Comparison of ENCODE assay signal across 9 cellular contexts in the genomic region with DNA sequence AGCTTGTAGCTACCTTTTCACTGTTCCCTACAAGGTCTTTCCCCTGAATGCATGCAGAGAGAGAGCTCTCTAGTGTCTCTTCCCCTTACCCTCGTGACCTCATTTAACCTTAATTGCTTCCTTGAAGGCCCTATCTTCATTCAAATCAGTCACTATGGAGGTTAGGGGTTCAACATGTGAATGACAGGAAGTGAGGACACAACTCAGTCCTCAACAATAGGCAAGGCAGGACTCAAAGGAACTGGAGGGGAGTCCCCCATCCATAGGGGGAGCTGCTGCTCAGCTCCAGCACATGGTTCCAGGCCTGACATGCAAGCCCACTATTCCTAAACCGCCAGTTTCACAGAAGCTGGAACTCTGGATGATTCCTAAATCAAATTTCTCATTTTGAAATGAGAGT. TPM values are rescaled to one million over a fixed set of nuclear protein-coding genes. Genes with fewer than 3 reads are reported as not detected.
DNase-seq lines count a peak whose midpoint lies in the region; ATAC-seq and TF ChIP-seq lines count a peak whose summit lies in the region.
"Had no signal": no experiment of that assay in that cellular context is flagged by ENCODE, and none has a peak within 500 bp of the region (broad histone marks: within the 10 kb centered on the region; RNA-seq: fewer than 3 reads in every experiment).

No MANE protein-coding gene starts in this region.

- H3K9me3 ChIP-seq in MG63, result no peaks in the 10 kb centered on the region
- H3K9me3 ChIP-seq in aorta (ENCODE audit: control insufficient read depth, low read length), result no peaks in the 10 kb centered on the region
- no peaks in the 10 kb centered on the region for H3K9me3 ChIP-seq in suprapubic skin

- intact Hi-C loops in aorta (cut with DNase I), result loop anchor here (5.0 to 10.0 kb wide), 4 partner anchors 35 to 380 kb away; partner anchors contain the start of gene GYG1 (in 2 of the 2)

- TF ChIP-seq POLR2A in suprapubic skin (IDR thresholded peaks at IDR 0.05), result no peak

- H3K4me3 ChIP-seq in MG63 (no peak overlapping the region), coronary artery (no peak overlapping the region), aorta (ENCODE audit: low read length in 2 of 2) (no peak overlapping the region), suprapubic skin (no peak overlapping the region)

- TF ChIP-seq EP300 in suprapubic skin (IDR thresholded peaks at IDR 0.05), result no peak

- H3K4me1 ChIP-seq in aorta (ENCODE audit: control insufficient read depth in 1 of 2, insufficient read depth in 2 of 2, low read length in 2 of 2), result peaks cover 0 to 6% of the 10 kb centered on the region in 2 donors
- peaks cover 6% of the 10 kb centered on the region for H3K4me1 ChIP-seq in suprapubic skin

- DNase-seq in AML-193 (lab: John Stamatoyannopoulos, UW) (peak; percentile 80 to 81), MG63 (peak; percentile 20), coronary artery (ENCODE audit: low spot score) (no peak), aorta (no peak), suprapubic skin (ENCODE audit: low spot score in 2 of 2) (no peak)

- WGBS in aorta, 2 donors, result 90% methylated on average over 2 of the region's 2 CpGs
- WGBS in suprapubic skin, result 86% methylated on average over 2 of the region's 2 CpGs

- peak overlapping the region; percentile 94 to 97 for H3K27ac ChIP-seq in coronary artery
- peak overlapping the region; percentile 100 for H3K27ac ChIP-seq in aorta (ENCODE audit: low read depth in 1 of 2, low read length in 2 of 2)
- no peak overlapping the region for H3K27ac ChIP-seq in suprapubic skin
- H3K27ac ChIP-seq: epithelial cell of prostate had no signal

- H3K36me3 ChIP-seq in MG63 (no peaks in the 10 kb centered on the region), aorta (ENCODE audit: control insufficient read depth in 1 of 2, insufficient read depth in 2 of 2, low read length in 1 of 2) (no peaks in the 10 kb centered on the region), suprapubic skin (no peaks in the 10 kb centered on the region)

- H3K27me3 ChIP-seq in MG63 (no peaks in the 10 kb centered on the region), aorta (ENCODE audit: control insufficient read depth in 1 of 2, insufficient read depth in 2 of 2, low read length in 1 of 2) (no peaks in the 10 kb centered on the region), suprapubic skin (no peaks in the 10 kb centered on the region)

- TF ChIP-seq CTCF in coronary artery (IDR thresholded peaks at IDR 0.05) (no peak), suprapubic skin (IDR thresholded peaks at IDR 0.05) (no peak)

- ATAC-seq in GM18858 (IDR thresholded peaks at IDR 0.05; ENCODE audit: unreplicated experiment) (peak; percentile 53), aorta (ENCODE audit: low FRiP score) (no peak), GM18498 (IDR thresholded peaks at IDR 0.05; ENCODE audit: unreplicated experiment) (no peak), HG02973 (IDR thresholded peaks at IDR 0.05; ENCODE audit: unreplicated experiment) (no peak)

RNA-seq across cellular contexts. Expression of gene GYG1, which starts 33.8 kb away (rescaled TPM):
- total RNA-seq in MG63 (2014; rRNA removed; shearing (Covaris generic); ENCODE audit: low replicate concordance), result 76.3 and 96.1 TPM in 2 replicates
- 10 to 100 TPM; 67.3 to 91.7 TPM for total RNA-seq in aorta
- 100 to 1,000 TPM in 1 of 2 donors, 10 to 100 TPM in 1; 73.6 to 101 TPM for polyA plus RNA-seq in aorta
- total RNA-seq in suprapubic skin, result 10 to 100 TPM in 3 of 4 donors, 1 to 10 TPM in 1; 9.3 to 17.5 (median 13.4) TPM

Comparison
In these comparisons a context has a peak if more than half of its experiments do, and no peak if none do; other contexts are left out.
1. DNase-seq: peak in AML-193 (2 of 2) and MG63 (single experiment); none in coronary artery (single experiment), aorta (0 of 2) and suprapubic skin (0 of 2).